In genomic region chr16:10033561-10033960, GRCh38 we compare ENCODE assay signal across 25 cellular contexts.
A peak's percentile ranks its signal among the peaks of the same experiment; 100 is the strongest.
DNase-seq lines count a peak whose midpoint lies in the region; ATAC-seq and TF ChIP-seq lines count a peak whose summit lies in the region.
"Had no signal": no experiment of that assay in that cellular context is flagged by ENCODE, and none has a peak within 500 bp of the region (broad histone marks: within the 10 kb centered on the region; RNA-seq: fewer than 3 reads in every experiment).

No MANE protein-coding gene starts in this region.

- H3K9ac ChIP-seq in mammary epithelial cell (ENCODE audit: insufficient read depth, low read length): no peak overlapping the region

- intact Hi-C loops in thyroid gland (cut with DNase I) (no loop called here), mammary epithelial cell (cut with micrococcal nuclease) (loop anchor here (10.0 kb wide), 1 partner anchor 151 kb away; the partner anchor contains the start of gene GRIN2A)

- H3K27me3 ChIP-seq in thyroid gland (no peaks in the 10 kb centered on the region), mammary epithelial cell (ENCODE audit: insufficient read depth, low read length) (no peaks in the 10 kb centered on the region)
- H3K27me3 ChIP-seq: BE2C had no signal

- H4K20me1 ChIP-seq in mammary epithelial cell (ENCODE audit: insufficient read depth, low read length): no peaks in the 10 kb centered on the region

- H3K9me3 ChIP-seq in thyroid gland: no peaks in the 10 kb centered on the region
- H3K9me3 ChIP-seq in mammary epithelial cell (replicated peaks; ENCODE audit: insufficient read depth, low read length): no peaks in the 10 kb centered on the region
- H3K9me3 ChIP-seq: BE2C had no signal

- no peak overlapping the region for H2AFZ ChIP-seq in mammary epithelial cell (ENCODE audit: low read depth, low read length)

- DNase-seq in DMS153 (lab: John Stamatoyannopoulos, UW): peak; percentile 4
- no peak for DNase-seq in DMS153 treated with DMSO at 0.1 percent for 48 hours (lab: John Stamatoyannopoulos, UW; ENCODE audit: unreplicated experiment)
- DNase-seq in kidney glomerular epithelial cell (lab: John Stamatoyannopoulos, UW): peak; percentile 15
- peak; percentile 56 to 78 for DNase-seq in thyroid gland
- no peak for DNase-seq in T1000 (lab: John Stamatoyannopoulos, UW)
- no peak for DNase-seq in mammary epithelial cell
- DNase-seq: BE2C; Calu3; CD8-positive, alpha-beta memory T cell; GDM1; HCEC 1CT; Kasumi-1; NCI-H1092 treated with DMSO at 0.1 percent for 48 hours; NCI-H1436; NCI-H1930; NCI-H2227 treated with DMSO at 0.1 percent for 48 hours; NCI-H526 treated with DMSO at 0.1 percent for 48 hours; SHP77 had no signal

- dilution Hi-C loops in mammary epithelial cell (cut with HindIII; ENCODE audit: low sequenced_read_pairs): no loop called here

- TF ChIP-seq POLR2A in thyroid gland (IDR thresholded peaks at IDR 0.05): no peak

- 40 to 49% methylated on average over 5 of the region's 5 CpGs for WGBS in thyroid gland, 2 donors
- WGBS in mammary epithelial cell (ENCODE audit: low coverage, missing lambda C conversion rate): 78% methylated on average over 5 of the region's 5 CpGs

- BruUV-seq in mammary epithelial cell (replicated peaks; lab: Mats Ljungman, UMichigan): no TSS peak

- H3K4me3 ChIP-seq in thyroid gland (replicated peaks in 1 of 3) (no peak overlapping the region), mammary epithelial cell (replicated peaks in 1 of 3; ENCODE audit: insufficient read depth in 1 of 3, low read depth in 2 of 3, low read length in 3 of 3) (no peak overlapping the region)
- H3K4me3 ChIP-seq: GM12878, K562 had no signal

- H3K4me1 ChIP-seq in thyroid gland (peaks cover 4 to 19% of the 10 kb centered on the region in 2 donors), mammary epithelial cell (ENCODE audit: insufficient read depth, low read length) (no peaks in the 10 kb centered on the region)
- H3K4me1 ChIP-seq: BE2C had no signal

- TF ChIP-seq CTCF in thyroid gland (IDR thresholded peaks at IDR 0.05) (no peak), mammary epithelial cell (conservative IDR thresholded peaks at IDR 0.05 in 1 of 2, IDR thresholded peaks at IDR 0.05 in 1 of 2; ENCODE audit: extremely low read depth in 1 of 2, insufficient read depth in 1 of 2, low read depth in 1 of 2, low read length in 2 of 2) (no peak)

- ATAC-seq in GM18907 (IDR thresholded peaks at IDR 0.05; ENCODE audit: unreplicated experiment): no peak
- ATAC-seq: GM12878, K562, Panc1 had no signal

- H3K4me2 ChIP-seq in mammary epithelial cell (ENCODE audit: insufficient read depth, low read depth, low read length): no peak overlapping the region

- H3K27ac ChIP-seq in angular gyrus (ENCODE audit: low read depth, low read length) (peak overlapping the region; percentile 32), thyroid gland (peak overlapping the region in 2 of 3 donors; percentile 18 to 31), mammary epithelial cell (ENCODE audit: insufficient read depth, low read depth, low read length) (no peak overlapping the region)
- H3K27ac ChIP-seq: 22Rv1, RWPE1 had no signal

- no peaks in the 10 kb centered on the region for H3K36me3 ChIP-seq in thyroid gland
- H3K36me3 ChIP-seq in mammary epithelial cell (ENCODE audit: insufficient read depth, low read length): no peaks in the 10 kb centered on the region
- H3K36me3 ChIP-seq: BE2C had no signal

- in situ Hi-C loops in mammary epithelial cell (cut with MboI; ENCODE audit: low sequenced_read_pairs in 2 of 2): no loop called here

- CTCF ChIA-PET in mammary epithelial cell (lab: Charles Lee; ENCODE audit: low non-redundant PET): no interaction called here

- H3K79me2 ChIP-seq in mammary epithelial cell (ENCODE audit: insufficient read depth, low read length): no peaks in the 10 kb centered on the region

Comparison
In these comparisons a context has a peak if more than half of its experiments do, and no peak if none do; other contexts are left out.
1. DNase-seq: peak in DMS153 (single experiment), kidney glomerular epithelial cell (single experiment) and thyroid gland (2 of 2); none in DMS153 treated with DMSO at 0.1 percent for 48 hours (single experiment), T1000 (single experiment) and mammary epithelial cell (single experiment).